Comparison of ENCODE assay signal across 8 cellular contexts in the genomic region with DNA sequence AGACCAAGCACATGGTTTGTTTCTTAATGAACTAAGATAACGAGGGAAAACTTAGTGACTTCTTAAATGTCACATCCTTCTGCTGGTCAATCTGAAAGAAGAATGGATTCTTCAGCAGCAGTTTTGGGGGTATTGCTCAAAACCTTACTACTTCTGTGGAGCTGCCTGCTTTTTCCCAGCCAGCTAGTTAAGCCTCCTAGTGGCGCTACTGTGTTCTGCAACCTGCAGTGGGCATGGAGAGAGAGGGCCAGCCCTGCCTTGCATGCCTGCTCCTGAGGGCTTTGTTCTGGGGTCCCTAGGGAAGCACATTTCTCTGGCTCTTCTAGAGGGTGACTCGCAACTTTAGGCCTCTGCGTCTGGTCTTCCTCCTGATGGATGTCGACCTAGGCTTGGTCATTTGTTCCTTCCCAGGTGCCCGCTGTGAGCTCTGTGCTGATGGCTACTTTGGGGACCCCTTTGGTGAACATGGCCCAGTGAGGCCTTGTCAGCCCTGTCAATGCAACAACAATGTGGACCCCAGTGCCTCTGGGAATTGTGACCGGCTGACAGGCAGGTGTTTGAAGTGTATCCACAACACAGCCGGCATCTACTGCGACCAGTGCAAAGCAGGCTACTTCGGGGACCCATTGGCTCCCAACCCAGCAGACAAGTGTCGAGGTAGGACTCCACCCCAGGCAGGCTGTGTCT. TPM values are rescaled to one million over a fixed set of nuclear protein-coding genes. Genes with fewer than 3 reads are reported as not detected.
DNase-seq lines count a peak whose midpoint lies in the region; ATAC-seq and TF ChIP-seq lines count a peak whose summit lies in the region.

No MANE protein-coding gene starts in this region.

- POLR2A ChIA-PET in activated CD8-positive, alpha-beta T cell treated with anti-CD3 and anti-CD28 coated beads, Interleukin-2, amount 10 ng/mL, durations not matched to agents 7 days and 5 days (lab: Charles Lee), result no interaction called here

- CTCF ChIA-PET in Calu3 (lab: Charles Lee), result interaction anchor here (1.2 kb wide), 2 partner anchors 19 to 266 kb away, joined by 3 to 7 read pairs; no protein-coding TSS in a partner anchor
- CTCF ChIA-PET in activated CD8-positive, alpha-beta T cell treated with anti-CD3 and anti-CD28 coated beads, Interleukin-2, amount 10 ng/mL, durations not matched to agents 7 days and 5 days (lab: Charles Lee), result interaction anchor here (0.5 to 3.5 kb wide), 16 partner anchors 10 to 316 kb away, joined by 3 to 23 read pairs (median 4); no protein-coding TSS in a partner anchor

- no peak overlapping the region for H3K9ac ChIP-seq in parathyroid adenoma

- H3K27ac ChIP-seq in parathyroid adenoma, result no peak overlapping the region

- BruUV-seq in Calu3 (replicated peaks; lab: Mats Ljungman, UMichigan), result no TSS peak

- no peak overlapping the region for H2AFZ ChIP-seq in parathyroid adenoma

- no peaks in the 10 kb centered on the region for H3K9me3 Mint-ChIP-seq in Calu3 (ENCODE audit: low read depth, unreplicated experiment)
- H3K9me3 Mint-ChIP-seq in activated CD8-positive, alpha-beta T cell treated with anti-CD3 and anti-CD28 coated beads, Interleukin-2, amount 10 ng/mL, durations not matched to agents 7 days and 5 days (ENCODE audit: insufficient read depth), result no peaks in the 10 kb centered on the region

- no peaks in the 10 kb centered on the region for H3K9me3 ChIP-seq in parathyroid adenoma (ENCODE audit: control insufficient read depth, low read length)

- H3K4me3 ChIP-seq in fibroblast of the aortic adventitia (ENCODE audit: low read depth, low read length), result no peak overlapping the region
- no peak overlapping the region for H3K4me3 ChIP-seq in parathyroid adenoma (ENCODE audit: low read depth, low read length)

- H3K27me3 ChIP-seq in parathyroid adenoma (ENCODE audit: control insufficient read depth, insufficient read depth, low read length), result no peaks in the 10 kb centered on the region

- H3K36me3 Mint-ChIP-seq in Calu3 (ENCODE audit: insufficient read depth, unreplicated experiment), result peaks cover 55% of the 10 kb centered on the region
- no peaks in the 10 kb centered on the region for H3K36me3 Mint-ChIP-seq in activated CD8-positive, alpha-beta T cell treated with anti-CD3 and anti-CD28 coated beads, Interleukin-2, amount 10 ng/mL, durations not matched to agents 7 days and 5 days (ENCODE audit: low read depth)

- H3K4me3 Mint-ChIP-seq in Calu3 (ENCODE audit: low read depth, unreplicated experiment), result no peak overlapping the region
- H3K4me3 Mint-ChIP-seq in activated CD8-positive, alpha-beta T cell treated with anti-CD3 and anti-CD28 coated beads, Interleukin-2, amount 10 ng/mL, durations not matched to agents 7 days and 5 days, result no peak overlapping the region

- no peak overlapping the region for H3K27ac Mint-ChIP-seq in Calu3 (ENCODE audit: unreplicated experiment)
- H3K27ac Mint-ChIP-seq in activated CD8-positive, alpha-beta T cell treated with anti-CD3 and anti-CD28 coated beads, Interleukin-2, amount 10 ng/mL, durations not matched to agents 7 days and 5 days, result no peak overlapping the region

- ATAC-seq in GM19035 (IDR thresholded peaks at IDR 0.05; ENCODE audit: unreplicated experiment), result peak; percentile 58
- peak; percentile 72 for ATAC-seq in activated CD8-positive, alpha-beta T cell treated with anti-CD3 and anti-CD28 coated beads, Interleukin-2, amount 10 ng/mL, durations not matched to agents 7 days and 5 days

- H3K4me1 ChIP-seq in parathyroid adenoma, result no peaks in the 10 kb centered on the region

- no peaks in the 10 kb centered on the region for H3K79me2 ChIP-seq in parathyroid adenoma

- H3K27me3 Mint-ChIP-seq in Calu3 (ENCODE audit: unreplicated experiment), result no peaks in the 10 kb centered on the region
- no peaks in the 10 kb centered on the region for H3K27me3 Mint-ChIP-seq in activated CD8-positive, alpha-beta T cell treated with anti-CD3 and anti-CD28 coated beads, Interleukin-2, amount 10 ng/mL, durations not matched to agents 7 days and 5 days (ENCODE audit: low read depth)

- intact Hi-C loops in Calu3 (cut with micrococcal nuclease; ENCODE audit: unreplicated experiment), result no loop called here

- H3K36me3 ChIP-seq in parathyroid adenoma (ENCODE audit: control insufficient read depth, insufficient read depth, low read length), result no peaks in the 10 kb centered on the region

- H3K4me2 ChIP-seq in parathyroid adenoma (ENCODE audit: low read length), result no peak overlapping the region

- peaks cover 26% of the 10 kb centered on the region for H3K4me1 Mint-ChIP-seq in Calu3 (ENCODE audit: low read depth, unreplicated experiment)
- peaks cover 12% of the 10 kb centered on the region for H3K4me1 Mint-ChIP-seq in activated CD8-positive, alpha-beta T cell treated with anti-CD3 and anti-CD28 coated beads, Interleukin-2, amount 10 ng/mL, durations not matched to agents 7 days and 5 days (ENCODE audit: low read depth)

- peak; percentile 76 for TF ChIP-seq CTCF in Calu3 (IDR thresholded peaks at IDR 0.05; ENCODE audit: unreplicated experiment)
- peak; percentile 85 for TF ChIP-seq CTCF in fibroblast of the aortic adventitia (IDR thresholded peaks at IDR 0.05; ENCODE audit: insufficient read depth, low read length)
- peak; percentile 20 for TF ChIP-seq CTCF in parathyroid adenoma (IDR thresholded peaks at IDR 0.05)

- DNase-seq in Calu3 (peak; percentile 65), M059J (ENCODE audit: low read depth) (peak; percentile 57), fibroblast of the aortic adventitia (ENCODE audit: low read depth) (peak; percentile 60), NCI-H524 treated with DMSO at 0.1 percent for 48 hours (lab: John Stamatoyannopoulos, UW) (no peak), mesenteric fat pad (ENCODE audit: low spot score) (no peak)
- peak; percentile 59 for DNase-seq in activated CD8-positive, alpha-beta T cell treated with anti-CD3 and anti-CD28 coated beads, Interleukin-2, amount 10 ng/mL, durations not matched to agents 7 days and 5 days

RNA-seq across cellular contexts. Expression of gene LAMC2, which starts 42.0 kb away (rescaled TPM):
- total RNA-seq in Calu3 (2022) (498 and 642 TPM in 2 replicates), fibroblast of the aortic adventitia (ENCODE audit: low replicate concordance) (2.0 and 2.8 TPM in 2 replicates), mesenteric fat pad (1.0 TPM)
- 3.3 and 3.4 TPM in 2 replicates for total RNA-seq in M059J (2014; rRNA removed; shearing (Covaris generic))
- total RNA-seq in activated CD8-positive, alpha-beta T cell treated with anti-CD3 and anti-CD28 coated beads, Interleukin-2, amount 10 ng/mL, durations not matched to agents 7 days and 5 days, result not detected

Comparison
In these comparisons a context has a peak if more than half of its experiments do, and no peak if none do; other contexts are left out.
1. DNase-seq: peak in Calu3 (single experiment), M059J (single experiment), activated CD8-positive, alpha-beta T cell treated with anti-CD3 and anti-CD28 coated beads, Interleukin-2, amount 10 ng/mL, durations not matched to agents 7 days and 5 days (single experiment) and fibroblast of the aortic adventitia (single experiment); none in NCI-H524 treated with DMSO at 0.1 percent for 48 hours (single experiment) and mesenteric fat pad (single experiment).
2. CTCF ChIP-seq: peak in every context shown above with its lines; median percentile 85 in fibroblast of the aortic adventitia; 76 in Calu3; 20 in parathyroid adenoma.
3. RNA of gene LAMC2, which starts 42.0 kb away (total RNA-seq): 498 to 642 TPM in Calu3; 3.3 to 3.4 TPM in M059J, 2.0 to 2.8 TPM in fibroblast of the aortic adventitia, 1.0 TPM in mesenteric fat pad (single experiment) and not detected in activated CD8-positive, alpha-beta T cell treated with anti-CD3 and anti-CD28 coated beads, Interleukin-2, amount 10 ng/mL, durations not matched to agents 7 days and 5 days; every median in the first group is over 100 times any median in the second.